ENCODE assay signal across 8 cellular contexts in genomic region chr3:101848326-101848725, GRCh38. TPM values are rescaled to one million over a fixed set of nuclear protein-coding genes. Genes with fewer than 3 reads are reported as not detected.
DNase-seq lines count a peak whose midpoint lies in the region; TF ChIP-seq lines count a peak whose summit lies in the region.

No MANE protein-coding gene starts in this region.

- peak overlapping the region; percentile 71 for H2AFZ ChIP-seq in MM.1S (ENCODE audit: low read length)

- peaks cover 24% of the 10 kb centered on the region; the same call in 1 of the 2 replicates for H4K20me1 ChIP-seq in BLaER1
- H4K20me1 ChIP-seq in MM.1S (ENCODE audit: insufficient read depth, low read length) = no peaks in the 10 kb centered on the region

- no peaks in the 10 kb centered on the region for H3K9me2 ChIP-seq in MM.1S (replicated peaks; ENCODE audit: insufficient read depth, low read length)

- H3K4me1 ChIP-seq in BLaER1 (peaks cover 19% of the 10 kb centered on the region), MM.1S (ENCODE audit: low read length) (peaks cover 14% of the 10 kb centered on the region), HAP-1 (peaks cover 11% of the 10 kb centered on the region)

- peaks cover 33% of the 10 kb centered on the region for H3K79me2 ChIP-seq in MM.1S (ENCODE audit: low read length)

- peak overlapping the region; percentile 89 for H3K4me2 ChIP-seq in BLaER1
- peak overlapping the region; percentile 75 for H3K4me2 ChIP-seq in MM.1S (ENCODE audit: low read depth, low read length)

- H3K27ac ChIP-seq in BLaER1 (no peak overlapping the region), MM.1S (ENCODE audit: low read length) (peak overlapping the region; percentile 41; the same call in 1 of the 2 replicates)

- DNase-seq in MM.1S (no peak), neural crest cell (ENCODE audit: low read depth, low spot score) (no peak), HUDEP-2 (lab: John Stamatoyannopoulos, UW; ENCODE audit: unreplicated experiment in 76 of 76) (no peak), cortex of kidney (lab: John Stamatoyannopoulos, UW) (no peak), HAP-1 (ENCODE audit: low spot score in 2 of 2) (no peak), GM10266 (ENCODE audit: extremely low spot score) (no peak)

- peaks cover 21% of the 10 kb centered on the region for H3F3A ChIP-seq in MM.1S (ENCODE audit: insufficient read depth, low read length)

- H3K9ac ChIP-seq in BLaER1 = no peak overlapping the region
- peak overlapping the region; percentile 65; the same call in 1 of the 2 replicates for H3K9ac ChIP-seq in MM.1S (ENCODE audit: low read length)

- H3K27me3 Mint-ChIP-seq in dendritic cell treated with granulocyte-macrophage colony-stimulating factor and Interleukin-4, amounts not matched to agents 40 ng/mL and 50 ng/mL, for 4 days = no peaks in the 10 kb centered on the region
- peaks cover 4% of the 10 kb centered on the region for H3K27me3 Mint-ChIP-seq in neural crest cell (ENCODE audit: low read depth)

- in situ Hi-C loops in HAP-1 (cut with MboI; ENCODE audit: low sequenced_read_pairs) = no loop called here

- H3K9me3 Mint-ChIP-seq in dendritic cell treated with granulocyte-macrophage colony-stimulating factor and Interleukin-4, amounts not matched to agents 40 ng/mL and 50 ng/mL, for 4 days = no peaks in the 10 kb centered on the region
- no peaks in the 10 kb centered on the region for H3K9me3 Mint-ChIP-seq in neural crest cell

- peak overlapping the region; percentile 91 for H3K4me3 Mint-ChIP-seq in dendritic cell treated with granulocyte-macrophage colony-stimulating factor and Interleukin-4, amounts not matched to agents 40 ng/mL and 50 ng/mL, for 4 days
- peak overlapping the region; percentile 87 for H3K4me3 Mint-ChIP-seq in neural crest cell

- intact Hi-C loops in dendritic cell treated with granulocyte-macrophage colony-stimulating factor and Interleukin-4, amounts not matched to agents 40 ng/mL and 50 ng/mL, for 4 days (cut with micrococcal nuclease) = loop anchor here (2.0 kb wide), 1 partner anchor 22 kb away; no protein-coding TSS in a partner anchor

- H3K9me3 ChIP-seq in BLaER1 (peaks cover 6% of the 10 kb centered on the region; the same call in 1 of the 2 replicates), MM.1S (replicated peaks; ENCODE audit: insufficient read depth, low read length) (no peaks in the 10 kb centered on the region), HAP-1 (no peaks in the 10 kb centered on the region)

- H3K36me3 Mint-ChIP-seq in dendritic cell treated with granulocyte-macrophage colony-stimulating factor and Interleukin-4, amounts not matched to agents 40 ng/mL and 50 ng/mL, for 4 days (ENCODE audit: low read depth) = peaks cover 37% of the 10 kb centered on the region
- H3K36me3 Mint-ChIP-seq in neural crest cell (ENCODE audit: low read depth) = peaks cover 8% of the 10 kb centered on the region

- H3K4me3 ChIP-seq in BLaER1 (peak overlapping the region; percentile 83; the same call in 1 of the 2 replicates), MM.1S (ENCODE audit: low read length) (peak overlapping the region; percentile 92), HAP-1 (no peak overlapping the region)

- H3K36me3 ChIP-seq in BLaER1 (peaks cover 12% of the 10 kb centered on the region), MM.1S (replicated peaks; ENCODE audit: insufficient read depth, low read length) (peaks cover 14% of the 10 kb centered on the region), HAP-1 (replicated peaks) (peaks cover 8% of the 10 kb centered on the region)

- TF ChIP-seq CTCF in MM.1S (IDR thresholded peaks at IDR 0.05; ENCODE audit: low read length) (no peak), neural crest cell (conservative IDR thresholded peaks at IDR 0.05) (no peak), GM10266 (IDR thresholded peaks at IDR 0.05; ENCODE audit: control insufficient read depth, insufficient read depth, low read depth, missing control alignments) (no peak)

- H3K27ac Mint-ChIP-seq in dendritic cell treated with granulocyte-macrophage colony-stimulating factor and Interleukin-4, amounts not matched to agents 40 ng/mL and 50 ng/mL, for 4 days = peak overlapping the region; percentile 98
- no peak overlapping the region for H3K27ac Mint-ChIP-seq in neural crest cell (ENCODE audit: unreplicated experiment)

- H3K27me3 ChIP-seq in BLaER1 (peaks cover 12% of the 10 kb centered on the region; the same call in 1 of the 2 replicates), MM.1S (replicated peaks; ENCODE audit: insufficient read depth, low read length) (no peaks in the 10 kb centered on the region), HAP-1 (ENCODE audit: low read depth) (no peaks in the 10 kb centered on the region)

- H3K4me1 Mint-ChIP-seq in dendritic cell treated with granulocyte-macrophage colony-stimulating factor and Interleukin-4, amounts not matched to agents 40 ng/mL and 50 ng/mL, for 4 days (ENCODE audit: low read depth) = peaks cover 38% of the 10 kb centered on the region
- H3K4me1 Mint-ChIP-seq in neural crest cell = peaks cover 17% of the 10 kb centered on the region

RNA-seq across cellular contexts. Expression of gene NFKBIZ, which starts 1.0 kb away (rescaled TPM):
- 6.2 and 9.9 TPM in 2 replicates for total RNA-seq in neural crest cell
